Comparison of ENCODE assay signal across 12 cellular contexts in genomic region chr5:154487541-154487940, GRCh38. TPM values are rescaled to one million over a fixed set of nuclear protein-coding genes. Genes with fewer than 3 reads are reported as not detected.
DNase-seq lines count a peak whose midpoint lies in the region; ATAC-seq and TF ChIP-seq lines count a peak whose summit lies in the region.
"Had no signal": no experiment of that assay in that cellular context is flagged by ENCODE, and none has a peak within 500 bp of the region (broad histone marks: within the 10 kb centered on the region; RNA-seq: fewer than 3 reads in every experiment).

No MANE protein-coding gene starts in this region.

- no peaks in the 10 kb centered on the region for H3K4me1 Mint-ChIP-seq in T-helper 2 cell treated with Interferon-gamma antibody and Interleukin-4, amounts not matched to agents 5 μg/mL and 100 μg/mL, for 36 hours (ENCODE audit: low read depth)
- peaks cover 3 to 9% of the 10 kb centered on the region in 2 donors for H3K4me1 Mint-ChIP-seq in immature natural killer cell

- H3K9me3 ChIP-seq in heart right ventricle = no peaks in the 10 kb centered on the region

- H3K9me3 Mint-ChIP-seq in T-helper 2 cell treated with Interferon-gamma antibody and Interleukin-4, amounts not matched to agents 5 μg/mL and 100 μg/mL, for 36 hours = no peaks in the 10 kb centered on the region
- H3K9me3 Mint-ChIP-seq in immature natural killer cell = no peaks in the 10 kb centered on the region
- H3K9me3 Mint-ChIP-seq: CD8-positive, alpha-beta memory T cell had no signal

- no peak for TF ChIP-seq CTCF in GM10266 (IDR thresholded peaks at IDR 0.05; ENCODE audit: control insufficient read depth, insufficient read depth, low read depth, missing control alignments)
- TF ChIP-seq CTCF in heart right ventricle (IDR thresholded peaks at IDR 0.05) = no peak

- H3K36me3 Mint-ChIP-seq in T-helper 2 cell treated with Interferon-gamma antibody and Interleukin-4, amounts not matched to agents 5 μg/mL and 100 μg/mL, for 36 hours (ENCODE audit: low read depth) = no peaks in the 10 kb centered on the region
- H3K36me3 Mint-ChIP-seq in immature natural killer cell = no peaks in the 10 kb centered on the region
- H3K36me3 Mint-ChIP-seq: CD8-positive, alpha-beta memory T cell had no signal

- no peak overlapping the region for H3K27ac ChIP-seq in heart right ventricle

- 45 to 54% methylated on average over 2 of the region's 2 CpGs for WGBS in heart right ventricle, 2 donors

- H3K4me3 Mint-ChIP-seq in T-helper 2 cell treated with Interferon-gamma antibody and Interleukin-4, amounts not matched to agents 5 μg/mL and 100 μg/mL, for 36 hours = no peak overlapping the region
- H3K4me3 Mint-ChIP-seq in immature natural killer cell = no peak overlapping the region
- H3K4me3 Mint-ChIP-seq: CD8-positive, alpha-beta memory T cell had no signal

- intact Hi-C loops in heart right ventricle (cut with DNase I) = no loop called here

- H3K27me3 Mint-ChIP-seq in T-helper 2 cell treated with Interferon-gamma antibody and Interleukin-4, amounts not matched to agents 5 μg/mL and 100 μg/mL, for 36 hours (ENCODE audit: low read depth) = peaks cover 74% of the 10 kb centered on the region
- H3K27me3 Mint-ChIP-seq in immature natural killer cell (ENCODE audit: low read depth in 3 of 3) = peaks cover 22 to 51% (median 35%) of the 10 kb centered on the region in 3 donors

- ATAC-seq in GM19043 (IDR thresholded peaks at IDR 0.05; ENCODE audit: low read depth, unreplicated experiment) = peak; percentile 97
- ATAC-seq in HG02870 (IDR thresholded peaks at IDR 0.05; ENCODE audit: unreplicated experiment) = peak; percentile 99
- no peak for ATAC-seq in heart right ventricle

- no peaks in the 10 kb centered on the region for H3K36me3 ChIP-seq in heart right ventricle

- peak; percentile 85 for DNase-seq in GM10266 (ENCODE audit: extremely low spot score)
- DNase-seq in T-helper 2 cell treated with Interferon-gamma antibody and Interleukin-4, amounts not matched to agents 5 μg/mL and 100 μg/mL, for 36 hours (ENCODE audit: low spot score) = peak; percentile 71
- DNase-seq in NCI-H2107 (lab: John Stamatoyannopoulos, UW) = no peak
- DNase-seq in Kasumi-1 (lab: John Stamatoyannopoulos, UW) = no peak
- DNase-seq in immature natural killer cell = no peak
- no peak for DNase-seq in heart right ventricle
- DNase-seq: activated CD4-positive, alpha-beta T cell treated with anti-CD3 and anti-CD28 coated beads, Interleukin-2, amount 50 U/mL, for 4 hours; CD8-positive, alpha-beta memory T cell; NCI-H526 treated with DMSO at 0.1 percent for 48 hours had no signal

- no peak overlapping the region for H3K27ac Mint-ChIP-seq in T-helper 2 cell treated with Interferon-gamma antibody and Interleukin-4, amounts not matched to agents 5 μg/mL and 100 μg/mL, for 36 hours
- H3K27ac Mint-ChIP-seq in immature natural killer cell = no peak overlapping the region
- H3K27ac Mint-ChIP-seq: CD8-positive, alpha-beta memory T cell had no signal

- no peak overlapping the region for H3K4me3 ChIP-seq in heart right ventricle

- peaks cover 0 to 100% (median 88%) of the 10 kb centered on the region in 7 donors for H3K27me3 ChIP-seq in heart right ventricle

- peaks cover 2 to 23% (median 15%) of the 10 kb centered on the region in 9 donors for H3K4me1 ChIP-seq in heart right ventricle

RNA-seq across cellular contexts. Expression of gene HAND1, which starts 9.5 kb away (rescaled TPM):
- not detected for polyA plus RNA-seq in immature natural killer cell
- total RNA-seq in heart right ventricle = 10 to 100 TPM; 22.2 to 33.0 (median 24.8) TPM
- polyA plus RNA-seq in heart right ventricle = 10 to 100 TPM; 16.8 to 18.4 TPM
- total RNA-seq: CD8-positive, alpha-beta memory T cell; liver had no signal
- polyA plus RNA-seq: CD8-positive, alpha-beta memory T cell; liver had no signal

RNA-seq across cellular contexts. Expression of gene SAP30L, which starts 41.7 kb away (rescaled TPM):
- polyA plus RNA-seq in immature natural killer cell (10 to 100 TPM; 20.6 to 45.3 (median 27.1) TPM), heart right ventricle (10 to 100 TPM; 14.4 to 36.4 TPM)
- 10 to 100 TPM; 25.9 to 38.3 (median 33.8) TPM for total RNA-seq in heart right ventricle

Comparison
In these comparisons a context has a peak if more than half of its experiments do, and no peak if none do; other contexts are left out.
1. DNase-seq: peak in GM10266 (single experiment) and T-helper 2 cell treated with Interferon-gamma antibody and Interleukin-4, amounts not matched to agents 5 μg/mL and 100 μg/mL, for 36 hours (single experiment); none in NCI-H2107 (single experiment), Kasumi-1 (0 of 2), immature natural killer cell (0 of 3) and heart right ventricle (0 of 2).
2. ATAC-seq: peak in GM19043 (single experiment) and HG02870 (single experiment); none in heart right ventricle (0 of 8).
3. RNA of gene HAND1, which starts 9.5 kb away (polyA plus RNA-seq): 16.8 to 18.4 TPM in heart right ventricle; not detected in immature natural killer cell; every median in the first group is over 10 times any median in the second.